Comparison of ENCODE assay signal across 9 cellular contexts in genomic region chr3:113231827-113232253, GRCh38. TPM values are rescaled to one million over a fixed set of nuclear protein-coding genes. Genes with fewer than 3 reads are reported as not detected.
DNase-seq lines count a peak whose midpoint lies in the region; ATAC-seq and TF ChIP-seq lines count a peak whose summit lies in the region.
"Had no signal": no experiment of that assay in that cellular context is flagged by ENCODE, and none has a peak within 500 bp of the region (broad histone marks: within the 10 kb centered on the region; RNA-seq: fewer than 3 reads in every experiment).

No MANE protein-coding gene starts in this region.

- POLR2A ChIA-PET in T-cell (lab: Charles Lee) = no interaction called here

- intact Hi-C loops in left cardiac atrium (cut with DNase I) = no loop called here
- intact Hi-C loops in lower lobe of right lung (cut with DNase I) = no loop called here

- H3K27me3 Mint-ChIP-seq in T-cell = peaks cover 5 to 8% of the 10 kb centered on the region in 2 donors

- H3K4me3 ChIP-seq in right atrium auricular region = no peak overlapping the region
- no peak overlapping the region for H3K4me3 ChIP-seq in lower lobe of right lung

- peak; percentile 38 to 94 for ATAC-seq in left cardiac atrium
- ATAC-seq in GM18858 (IDR thresholded peaks at IDR 0.05; ENCODE audit: unreplicated experiment) = no peak
- no peak for ATAC-seq in lower lobe of right lung
- no peak for ATAC-seq in T-cell (replicated peaks in 1 of 4)

- DNase-seq in left cardiac atrium (no peak), right atrium auricular region (ENCODE audit: low spot score) (no peak), RPMI7951 (ENCODE audit: low read depth) (peak; percentile 96), glomerular visceral epithelial cell (ENCODE audit: extremely low spot score) (peak; percentile 90), NOMO-1 treated with dmso at 0.1 percent for 144 hours (lab: John Stamatoyannopoulos, UW; ENCODE audit: unreplicated experiment) (no peak), lower lobe of right lung (no peak), T-cell (no peak)

- TF ChIP-seq CTCF in right atrium auricular region (IDR thresholded peaks at IDR 0.05) = no peak
- no peak for TF ChIP-seq CTCF in lower lobe of right lung (IDR thresholded peaks at IDR 0.05)

- H3K27ac Mint-ChIP-seq in T-cell = no peak overlapping the region

- H3K4me1 ChIP-seq in right atrium auricular region = peaks cover 0 to 10% of the 10 kb centered on the region in 2 donors
- peaks cover 6% of the 10 kb centered on the region for H3K4me1 ChIP-seq in lower lobe of right lung

- no peaks in the 10 kb centered on the region for H3K9me3 Mint-ChIP-seq in T-cell

- H3K27me3 ChIP-seq in right atrium auricular region (no peaks in the 10 kb centered on the region), lower lobe of right lung (ENCODE audit: low read depth) (no peaks in the 10 kb centered on the region)

- no peak overlapping the region for H3K27ac ChIP-seq in right atrium auricular region
- H3K27ac ChIP-seq in lower lobe of right lung = no peak overlapping the region
- H3K27ac ChIP-seq: C4-2B had no signal

- H3K36me3 Mint-ChIP-seq in T-cell = no peaks in the 10 kb centered on the region

- H3K36me3 ChIP-seq in right atrium auricular region = no peaks in the 10 kb centered on the region
- no peaks in the 10 kb centered on the region for H3K36me3 ChIP-seq in lower lobe of right lung

- no peaks in the 10 kb centered on the region for H3K4me1 Mint-ChIP-seq in T-cell

- H3K9me3 ChIP-seq in right atrium auricular region (no peaks in the 10 kb centered on the region), lower lobe of right lung (no peaks in the 10 kb centered on the region)

- CTCF ChIA-PET in T-cell (lab: Charles Lee) = no interaction called here

- no peak overlapping the region for H3K4me3 Mint-ChIP-seq in T-cell

RNA-seq across cellular contexts. Expression of gene BOC, which starts 20.5 kb away (rescaled TPM):
- total RNA-seq in left cardiac atrium (10 to 100 TPM; 14.5 to 16.3 TPM), right atrium auricular region (10 to 100 TPM; 10.6 to 15.4 TPM), lower lobe of right lung (10.1 TPM), T-cell (under 1 TPM in 2 of 5 donors, not detected in 3; 0.16 to 0.20 TPM)
- total RNA-seq in RPMI7951 (2014; rRNA removed; shearing (Covaris generic)) = 9.6 and 17.3 TPM in 2 replicates

Comparison
In these comparisons a context has a peak if more than half of its experiments do, and no peak if none do; other contexts are left out.
1. ATAC-seq: peak in left cardiac atrium (2 of 2); none in GM18858 (single experiment), lower lobe of right lung (0 of 2) and T-cell (0 of 4).
2. DNase-seq: peak in RPMI7951 (single experiment) and glomerular visceral epithelial cell (single experiment); none in left cardiac atrium (single experiment), right atrium auricular region (single experiment), NOMO-1 treated with dmso at 0.1 percent for 144 hours (single experiment), lower lobe of right lung (single experiment) and T-cell (0 of 34).